ENCODE assay signal across 16 cellular contexts in the genomic region with DNA sequence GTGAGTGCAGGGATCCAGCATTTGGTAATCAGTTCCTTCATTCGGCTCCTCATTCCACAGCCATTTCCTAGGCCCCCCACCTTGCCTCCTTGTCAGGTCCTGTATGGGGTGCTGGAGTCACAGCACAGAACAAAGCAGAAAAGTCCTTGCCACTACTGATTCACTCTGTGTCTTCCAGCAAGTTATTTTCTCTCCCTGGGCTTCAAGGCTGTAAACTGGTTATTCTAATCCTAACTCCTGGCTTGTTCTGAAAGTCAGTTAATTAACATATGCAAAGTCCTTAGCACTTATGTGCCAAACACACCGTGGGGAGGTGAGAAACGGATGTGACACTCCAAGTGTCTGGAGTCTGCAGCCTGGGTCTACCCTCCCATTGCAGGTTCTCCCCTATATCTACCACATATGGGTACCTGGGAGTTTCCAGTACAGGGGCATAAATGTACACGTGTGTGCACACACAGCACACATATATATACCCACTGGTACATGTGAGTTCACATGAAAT. TPM values are rescaled to one million over a fixed set of nuclear protein-coding genes. Genes with fewer than 3 reads are reported as not detected.
DNase-seq lines count a peak whose midpoint lies in the region; ATAC-seq and TF ChIP-seq lines count a peak whose summit lies in the region.
"Had no signal": no experiment of that assay in that cellular context is flagged by ENCODE, and none has a peak within 500 bp of the region (broad histone marks: within the 10 kb centered on the region; RNA-seq: fewer than 3 reads in every experiment).

No MANE protein-coding gene starts in this region.

- no peak for TF ChIP-seq CTCF in mesothelial cell of epicardium (IDR thresholded peaks at IDR 0.05; ENCODE audit: unreplicated experiment)

- no peaks in the 10 kb centered on the region for H3K4me1 Mint-ChIP-seq in stimulated activated naive CD8-positive, alpha-beta T cell treated with anti-CD3 and anti-CD28 coated beads, Interleukin-15, amount 100 ng/mL, for 72 hours
- peaks cover 3% of the 10 kb centered on the region for H3K4me1 Mint-ChIP-seq in activated naive CD8-positive, alpha-beta T cell treated with anti-CD3 and anti-CD28 coated beads, Interleukin-2, amount 10 ng/mL, durations not matched to agents 7 days and 5 days
- H3K4me1 Mint-ChIP-seq in mesothelial cell of epicardium, result peaks cover 33% of the 10 kb centered on the region

- H3K4me3 Mint-ChIP-seq in stimulated activated naive CD8-positive, alpha-beta T cell treated with anti-CD3 and anti-CD28 coated beads, Interleukin-15, amount 100 ng/mL, for 72 hours, result no peak overlapping the region
- no peak overlapping the region for H3K4me3 Mint-ChIP-seq in activated naive CD8-positive, alpha-beta T cell treated with anti-CD3 and anti-CD28 coated beads, Interleukin-2, amount 10 ng/mL, durations not matched to agents 7 days and 5 days
- no peak overlapping the region for H3K4me3 Mint-ChIP-seq in mesothelial cell of epicardium

- peaks cover 27% of the 10 kb centered on the region for H3K36me3 Mint-ChIP-seq in activated naive CD8-positive, alpha-beta T cell treated with anti-CD3 and anti-CD28 coated beads, Interleukin-2, amount 10 ng/mL, durations not matched to agents 7 days and 5 days
- peaks cover 38% of the 10 kb centered on the region for H3K36me3 Mint-ChIP-seq in mesothelial cell of epicardium

- DNase-seq in stimulated activated naive CD8-positive, alpha-beta T cell treated with anti-CD3 and anti-CD28 coated beads, Interleukin-15, amount 100 ng/mL, for 72 hours, result no peak
- no peak for DNase-seq in stimulated activated naive CD8-positive, alpha-beta T cell treated with anti-CD3 and anti-CD28 coated beads, Interleukin-15, Interleukin-2, amounts not matched to agents 100 U/mL and 50 U/mL, for 24 hours
- no peak for DNase-seq in activated naive CD8-positive, alpha-beta T cell treated with anti-CD3 and anti-CD28 coated beads, Interleukin-2, amount 10 ng/mL, durations not matched to agents 7 days and 5 days
- DNase-seq in mesothelial cell of epicardium (ENCODE audit: low spot score in 2 of 2, unreplicated experiment in 2 of 2) (no peak), NCI-H146 (lab: John Stamatoyannopoulos, UW) (no peak), NCI-H524 (lab: John Stamatoyannopoulos, UW) (no peak)
- DNase-seq in stimulated activated CD4-positive, alpha-beta T cell treated with anti-CD3 and anti-CD28 coated beads, Interleukin-12 subunit alpha, Interleukin-12 subunit beta, amount 100 ng/mL, for 4 hours, result no peak
- DNase-seq: DMS153, IMR-90, NCI-H1417, NCI-H2029, NCI-H2171 treated with DMSO at 0.1 percent for 48 hours, NCI-H510A, Peyer's patch, SHP77 treated with DMSO at 0.1 percent for 48 hours had no signal

- H3K27ac Mint-ChIP-seq in stimulated activated naive CD8-positive, alpha-beta T cell treated with anti-CD3 and anti-CD28 coated beads, Interleukin-15, amount 100 ng/mL, for 72 hours, result peak overlapping the region; percentile 59 to 65
- peak overlapping the region; percentile 49 for H3K27ac Mint-ChIP-seq in activated naive CD8-positive, alpha-beta T cell treated with anti-CD3 and anti-CD28 coated beads, Interleukin-2, amount 10 ng/mL, durations not matched to agents 7 days and 5 days
- peak overlapping the region; percentile 80 for H3K27ac Mint-ChIP-seq in mesothelial cell of epicardium

- no peaks in the 10 kb centered on the region for H3K27me3 Mint-ChIP-seq in stimulated activated naive CD8-positive, alpha-beta T cell treated with anti-CD3 and anti-CD28 coated beads, Interleukin-15, amount 100 ng/mL, for 72 hours
- H3K27me3 Mint-ChIP-seq in activated naive CD8-positive, alpha-beta T cell treated with anti-CD3 and anti-CD28 coated beads, Interleukin-2, amount 10 ng/mL, durations not matched to agents 7 days and 5 days, result no peaks in the 10 kb centered on the region
- no peaks in the 10 kb centered on the region for H3K27me3 Mint-ChIP-seq in mesothelial cell of epicardium (ENCODE audit: low read depth)

- no peaks in the 10 kb centered on the region for H3K9me3 Mint-ChIP-seq in stimulated activated naive CD8-positive, alpha-beta T cell treated with anti-CD3 and anti-CD28 coated beads, Interleukin-15, amount 100 ng/mL, for 72 hours
- H3K9me3 Mint-ChIP-seq in activated naive CD8-positive, alpha-beta T cell treated with anti-CD3 and anti-CD28 coated beads, Interleukin-2, amount 10 ng/mL, durations not matched to agents 7 days and 5 days, result no peaks in the 10 kb centered on the region
- no peaks in the 10 kb centered on the region for H3K9me3 Mint-ChIP-seq in mesothelial cell of epicardium

- POLR2A ChIA-PET in activated naive CD8-positive, alpha-beta T cell treated with anti-CD3 and anti-CD28 coated beads, Interleukin-2, amount 10 ng/mL, durations not matched to agents 7 days and 5 days (lab: Charles Lee), result no interaction called here

- no peak for ATAC-seq in stimulated activated naive CD8-positive, alpha-beta T cell treated with anti-CD3 and anti-CD28 coated beads, Interleukin-15, amount 100 ng/mL, for 72 hours
- ATAC-seq in stimulated activated naive CD8-positive, alpha-beta T cell treated with anti-CD3 and anti-CD28 coated beads, Interleukin-15, Interleukin-2, amounts not matched to agents 100 U/mL and 50 U/mL, for 24 hours, result no peak
- no peak for ATAC-seq in activated naive CD8-positive, alpha-beta T cell treated with anti-CD3 and anti-CD28 coated beads, Interleukin-2, amount 10 ng/mL, durations not matched to agents 7 days and 5 days (ENCODE audit: low read depth)
- no peak for ATAC-seq in GM21423 (IDR thresholded peaks at IDR 0.05; ENCODE audit: unreplicated experiment)

RNA-seq across cellular contexts. Expression of gene PDE2A, which starts 30.6 kb away (rescaled TPM):
- total RNA-seq in activated naive CD8-positive, alpha-beta T cell treated with anti-CD3 and anti-CD28 coated beads, Interleukin-2, amount 10 ng/mL, durations not matched to agents 7 days and 5 days, result under 1 TPM in 1 of 2 experiments, not detected in 1; 0.83 TPM
- 0.63 to 1.4 TPM (median 1.1 TPM) in 3 replicates for total RNA-seq in mesothelial cell of epicardium
- total RNA-seq: IMR-90 had no signal

RNA-seq across cellular contexts. Expression of gene ARAP1, which starts 47.4 kb away (rescaled TPM):
- 100 to 1,000 TPM; 129 to 134 TPM for total RNA-seq in activated naive CD8-positive, alpha-beta T cell treated with anti-CD3 and anti-CD28 coated beads, Interleukin-2, amount 10 ng/mL, durations not matched to agents 7 days and 5 days
- total RNA-seq in mesothelial cell of epicardium, result 154 to 163 TPM (median 155 TPM) in 3 replicates
